ENCODE assay signal across 27 cellular contexts in the genomic region with DNA sequence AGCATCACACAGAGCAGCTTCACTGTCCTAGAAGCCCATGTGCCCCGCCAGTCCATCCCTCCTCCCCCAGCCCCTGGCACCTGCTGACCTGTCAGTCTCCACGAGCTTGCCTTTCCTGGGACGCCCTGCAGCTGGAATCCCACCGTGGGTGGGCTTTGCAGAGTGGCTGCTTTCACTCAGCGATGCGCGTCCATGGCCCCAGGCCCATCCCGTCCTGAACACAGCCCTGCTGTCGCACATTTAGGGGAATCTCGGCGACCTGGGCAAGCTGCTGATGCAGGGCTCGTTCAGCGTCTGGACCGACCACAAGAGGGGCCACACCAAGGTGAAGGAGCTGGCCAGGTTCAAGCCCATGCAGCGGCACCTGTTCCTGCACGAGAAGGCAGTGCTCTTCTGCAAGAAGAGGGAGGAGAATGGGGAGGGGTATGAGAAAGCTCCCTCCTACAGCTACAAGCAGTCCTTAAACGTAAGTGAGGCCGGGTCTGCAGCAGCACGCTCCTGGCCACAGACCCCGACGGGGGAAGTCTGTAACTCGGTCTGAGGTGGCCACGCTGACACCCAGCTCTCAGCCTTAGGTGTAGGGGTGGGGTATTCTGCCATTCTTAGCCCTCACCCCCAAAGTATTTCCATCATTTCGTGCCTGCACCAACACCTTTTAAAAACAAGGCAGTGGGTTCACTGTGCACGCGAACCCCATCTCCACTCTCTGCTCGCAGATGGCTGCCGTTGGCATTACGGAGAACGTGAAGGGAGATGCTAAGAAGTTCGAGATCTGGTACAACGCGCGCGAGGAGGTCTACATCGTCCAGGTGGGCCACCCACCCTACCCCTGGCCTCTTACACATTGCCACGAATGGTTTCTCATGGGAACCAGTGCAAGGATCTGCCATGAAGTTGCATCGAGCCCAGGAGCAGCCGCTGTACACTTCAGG. TPM values are rescaled to one million over a fixed set of nuclear protein-coding genes. Genes with fewer than 3 reads are reported as not detected.
"Had no signal": no experiment of that assay in that cellular context is flagged by ENCODE, and none has a peak within 500 bp of the region (broad histone marks: within the 10 kb centered on the region; RNA-seq: fewer than 3 reads in every experiment).

No MANE protein-coding gene starts in this region.

- H3K9me3 ChIP-seq: ascending aorta had no signal

- H3K36me3 ChIP-seq: brain microvascular endothelial cell had no signal

- H3K4me1 ChIP-seq: ascending aorta, parathyroid adenoma had no signal

- ATAC-seq: activated CD8-positive, alpha-beta memory T cell treated with anti-CD3 and anti-CD28 coated beads, Interleukin-2, amount 10 ng/mL, durations not matched to agents 7 days and 5 days; activated CD8-positive, alpha-beta T cell treated with anti-CD3 and anti-CD28 coated beads for 36 hours; effector memory CD8-positive, alpha-beta T cell; esophagus mucosa; left colon; sciatic nerve; T-helper 17 cell had no signal

- H3K27me3 ChIP-seq: ascending aorta, dorsolateral prefrontal cortex had no signal

- H3K4me3 ChIP-seq: ascending aorta, dorsolateral prefrontal cortex, SK-N-MC, smooth muscle cell had no signal

- DNase-seq: activated CD4-positive, alpha-beta T cell treated with anti-CD3 and anti-CD28 coated beads, Interleukin-2, amount 10 ng/mL, durations not matched to agents 7 days and 5 days; activated CD4-positive, CD25-positive, alpha-beta regulatory T cell treated with anti-CD3 and anti-CD28 coated beads, Interleukin-2, amount 50 U/mL, for 72 hours; activated CD8-positive, alpha-beta memory T cell treated with anti-CD3 and anti-CD28 coated beads, Interleukin-2, amount 10 ng/mL, durations not matched to agents 7 days and 5 days; activated CD8-positive, alpha-beta T cell treated with anti-CD3 and anti-CD28 coated beads for 36 hours; activated effector memory CD4-positive, alpha-beta T cell treated with anti-CD3 and anti-CD28 coated beads, Interleukin-2, amount 50 U/mL, for 16 hours; activated naive CD4-positive, alpha-beta T cell treated with anti-CD3 and anti-CD28 coated beads, Interleukin-2, amount 10 ng/mL, durations not matched to agents 7 days and 5 days; activated T-cell treated with anti-CD3 and anti-CD28 coated beads for 4 hours; brain microvascular endothelial cell; central memory CD4-positive, alpha-beta T cell; effector memory CD8-positive, alpha-beta T cell; foreskin melanocyte; hypothalamus; left colon; midbrain; nucleus accumbens; stimulated activated CD4-positive, alpha-beta T cell treated with anti-CD3 and anti-CD28 coated beads, Interleukin-2, amount 100 ng/mL, for 48 hours; stimulated activated naive CD4-positive, alpha-beta T cell treated with Interleukin-2 at 50 U/mL for 16 hours; SW 1271; T-helper 17 cell had no signal

- H3K27ac ChIP-seq: ascending aorta, brain microvascular endothelial cell, parathyroid adenoma, SK-N-MC had no signal

RNA-seq across cellular contexts. Expression of a gene that starts 18.3 kb away (rescaled TPM):
- total RNA-seq: activated CD4-positive, alpha-beta T cell treated with anti-CD3 and anti-CD28 coated beads, Interleukin-2, amount 10 ng/mL, durations not matched to agents 7 days and 5 days; activated CD8-positive, alpha-beta memory T cell treated with anti-CD3 and anti-CD28 coated beads, Interleukin-2, amount 10 ng/mL, durations not matched to agents 7 days and 5 days; endothelial cell of umbilical vein; esophagus mucosa; T-helper 17 cell had no signal
- polyA plus RNA-seq: endothelial cell of umbilical vein had no signal

RNA-seq across cellular contexts. Expression of a gene that starts 35.3 kb away (rescaled TPM):
- total RNA-seq: activated CD4-positive, alpha-beta T cell treated with anti-CD3 and anti-CD28 coated beads, Interleukin-2, amount 10 ng/mL, durations not matched to agents 7 days and 5 days; activated CD8-positive, alpha-beta memory T cell treated with anti-CD3 and anti-CD28 coated beads, Interleukin-2, amount 10 ng/mL, durations not matched to agents 7 days and 5 days; activated CD8-positive, alpha-beta T cell treated with anti-CD3 and anti-CD28 coated beads for 36 hours; endothelial cell of umbilical vein; T-helper 17 cell had no signal
